ENCODE assay signal across 8 cellular contexts in genomic region chr6:166998256-166999144, GRCh38. TPM values are rescaled to one million over a fixed set of nuclear protein-coding genes. Genes with fewer than 3 reads are reported as not detected.
A peak's percentile ranks its signal among the peaks of the same experiment; 100 is the strongest.
DNase-seq lines count a peak whose midpoint lies in the region; ATAC-seq and TF ChIP-seq lines count a peak whose summit lies in the region.

No MANE protein-coding gene starts in this region.

- H3K27me3 Mint-ChIP-seq in effector memory CD8-positive, alpha-beta T cell: no peaks in the 10 kb centered on the region

- in situ Hi-C loops in GM18951 (cut with MboI; ENCODE audit: low sequenced_read_pairs, unreplicated experiment): loop anchor here (10.0 kb wide), 1 partner anchor 224 kb away; no protein-coding TSS in a partner anchor

- H3K4me1 ChIP-seq in muscle layer of colon (ENCODE audit: insufficient read depth, low read length) (peaks cover 19% of the 10 kb centered on the region), aorta (ENCODE audit: control insufficient read depth in 1 of 2, insufficient read depth in 2 of 2, low read length in 2 of 2) (no peaks in the 10 kb centered on the region)

- ATAC-seq in HG03135 (IDR thresholded peaks at IDR 0.05; ENCODE audit: unreplicated experiment) (peak; percentile 15), aorta (ENCODE audit: low FRiP score) (peak; percentile 20)
- ATAC-seq in effector memory CD8-positive, alpha-beta T cell (replicated peaks): peak; percentile 1

- peak overlapping the region; percentile 83 for H3K4me3 Mint-ChIP-seq in effector memory CD8-positive, alpha-beta T cell

- intact Hi-C loops in aorta (cut with DNase I): loop anchor here (2.0 to 10.0 kb wide), 3 partner anchors 42 to 531 kb away; partner anchors contain the start of genes RNASET2 (in 1 of the 2) and RPS6KA2 (in 1 of the 2)

- H3K27ac ChIP-seq in muscle layer of colon (ENCODE audit: low read depth, low read length) (no peak overlapping the region), aorta (ENCODE audit: low read depth in 1 of 2, low read length in 2 of 2) (no peak overlapping the region)

- no peak overlapping the region for H3K9ac ChIP-seq in muscle layer of colon (ENCODE audit: low read length)

- H3K4me1 Mint-ChIP-seq in effector memory CD8-positive, alpha-beta T cell (ENCODE audit: low read depth in 2 of 2): peaks cover 23 to 29% of the 10 kb centered on the region in 2 donors

- DNase-seq in AG10803 (ENCODE audit: low read depth) (peak; percentile 5), T-helper 9 cell (peak; percentile 14), aorta (peak; percentile 55 to 81), SKM-1 (lab: John Stamatoyannopoulos, UW; ENCODE audit: unreplicated experiment) (no peak)
- peak in 1 of 3 experiments; percentile 4 for DNase-seq in effector memory CD8-positive, alpha-beta T cell

- TF ChIP-seq POLR2A in GM18951 (IDR thresholded peaks at IDR 0.05; ENCODE audit: extremely low read depth, insufficient read depth, insufficient read length): peak; percentile 73

- peak overlapping the region in 1 of 2 donors; percentile 72 for H3K27ac Mint-ChIP-seq in effector memory CD8-positive, alpha-beta T cell

- no peaks in the 10 kb centered on the region for H3K36me3 ChIP-seq in muscle layer of colon (ENCODE audit: insufficient read depth, low read length)
- H3K36me3 ChIP-seq in aorta (ENCODE audit: control insufficient read depth in 1 of 2, insufficient read depth in 2 of 2, low read length in 1 of 2): no peaks in the 10 kb centered on the region

- no peaks in the 10 kb centered on the region for H3K36me3 Mint-ChIP-seq in effector memory CD8-positive, alpha-beta T cell (ENCODE audit: insufficient read depth)

- TF ChIP-seq CTCF in AG10803 (conservative IDR thresholded peaks at IDR 0.05; ENCODE audit: low read length): no peak

- H3K27me3 ChIP-seq in muscle layer of colon (ENCODE audit: control insufficient read depth in 1 of 2, insufficient read depth in 2 of 2, low read length in 2 of 2): no peaks in the 10 kb centered on the region
- no peaks in the 10 kb centered on the region for H3K27me3 ChIP-seq in aorta (ENCODE audit: control insufficient read depth in 1 of 2, insufficient read depth in 2 of 2, low read length in 1 of 2)

- H3K9me3 Mint-ChIP-seq in effector memory CD8-positive, alpha-beta T cell: no peaks in the 10 kb centered on the region

- 0% methylated on average over 82 to 96 of the region's 96 CpGs for WGBS in aorta, 2 donors

- H3K4me3 ChIP-seq in AG10803 (ENCODE audit: low read length) (peak overlapping the region; percentile 85), muscle layer of colon (ENCODE audit: low read depth in 1 of 2, low read length in 2 of 2) (peak overlapping the region; percentile 75 to 94), aorta (ENCODE audit: low read length in 2 of 2) (peak overlapping the region; percentile 28 to 95)

- H3K9me3 ChIP-seq in muscle layer of colon (ENCODE audit: low read length): no peaks in the 10 kb centered on the region
- no peaks in the 10 kb centered on the region for H3K9me3 ChIP-seq in aorta (ENCODE audit: control insufficient read depth, low read length)

RNA-seq across cellular contexts. Expression of gene CEP43, which starts 0.7 kb away (rescaled TPM):
- total RNA-seq in aorta: 10 to 100 TPM in 1 of 2 donors, 1 to 10 TPM in 1; 8.4 to 13.6 TPM
- 1 to 10 TPM; 7.8 to 9.4 TPM for polyA plus RNA-seq in aorta

RNA-seq across cellular contexts. Expression of gene RNASET2, which starts 42.1 kb away (rescaled TPM):
- total RNA-seq in aorta: 10 to 100 TPM; 23.3 to 64.8 TPM
- 10 to 100 TPM; 26.8 to 42.1 TPM for polyA plus RNA-seq in aorta
